In the genomic region with DNA sequence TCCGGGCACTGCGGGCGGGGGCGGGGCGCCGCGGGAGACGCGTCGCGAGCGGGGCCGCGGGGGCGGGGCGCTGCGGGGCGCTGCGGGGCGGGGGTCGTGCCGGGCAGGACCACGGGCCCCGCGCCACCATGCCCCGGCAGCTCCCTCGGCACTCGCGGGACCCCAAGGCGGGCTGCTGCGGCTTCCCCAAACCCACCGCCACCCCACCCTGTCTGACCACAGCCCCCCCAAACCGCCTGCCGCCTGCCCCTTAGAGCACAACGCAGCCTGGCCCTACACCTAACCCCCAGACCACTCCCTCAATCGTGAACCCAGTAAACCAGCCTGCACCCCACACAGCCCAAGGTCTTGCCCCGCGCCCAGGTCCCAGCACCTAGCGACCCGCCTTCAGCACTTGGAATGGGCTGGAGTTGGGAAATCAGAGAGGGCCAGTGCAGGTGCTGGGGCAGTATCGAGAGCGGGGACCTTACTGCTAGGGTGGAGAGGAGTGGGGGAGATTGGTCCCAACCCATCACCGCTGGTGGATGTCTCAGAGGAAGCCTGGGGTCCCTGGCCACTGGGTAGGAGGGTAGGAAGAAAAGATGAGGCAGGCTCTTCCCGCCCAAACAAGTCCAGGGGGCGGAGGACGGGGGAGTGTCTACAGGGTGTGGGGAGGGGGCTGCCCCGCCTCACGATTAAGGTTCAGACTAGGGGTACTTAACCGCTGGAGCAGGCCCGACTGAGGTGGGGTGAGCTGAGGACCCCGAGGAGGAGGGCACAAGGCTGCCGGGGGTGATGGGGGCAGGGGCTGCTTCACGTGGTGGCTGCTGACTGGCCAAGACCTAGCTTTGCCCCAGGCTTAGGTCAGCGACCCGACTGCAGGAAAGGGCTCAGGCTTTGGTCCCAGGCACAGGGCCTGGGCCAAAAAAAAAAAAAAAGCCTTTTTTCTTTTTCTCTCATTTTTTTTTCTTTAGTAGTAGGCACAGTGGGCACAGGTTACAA, we compare ENCODE assay signal across 1 cellular context.
TF ChIP-seq lines count a peak whose summit lies in the region.

No MANE protein-coding gene starts in this region.

TF ChIP-seq in HepG2, 621 proteins besides CTCF, POLR2A, EP300 and RAD21 (continued from another document and continues in another):
- TF ChIP-seq, protein P1, sequence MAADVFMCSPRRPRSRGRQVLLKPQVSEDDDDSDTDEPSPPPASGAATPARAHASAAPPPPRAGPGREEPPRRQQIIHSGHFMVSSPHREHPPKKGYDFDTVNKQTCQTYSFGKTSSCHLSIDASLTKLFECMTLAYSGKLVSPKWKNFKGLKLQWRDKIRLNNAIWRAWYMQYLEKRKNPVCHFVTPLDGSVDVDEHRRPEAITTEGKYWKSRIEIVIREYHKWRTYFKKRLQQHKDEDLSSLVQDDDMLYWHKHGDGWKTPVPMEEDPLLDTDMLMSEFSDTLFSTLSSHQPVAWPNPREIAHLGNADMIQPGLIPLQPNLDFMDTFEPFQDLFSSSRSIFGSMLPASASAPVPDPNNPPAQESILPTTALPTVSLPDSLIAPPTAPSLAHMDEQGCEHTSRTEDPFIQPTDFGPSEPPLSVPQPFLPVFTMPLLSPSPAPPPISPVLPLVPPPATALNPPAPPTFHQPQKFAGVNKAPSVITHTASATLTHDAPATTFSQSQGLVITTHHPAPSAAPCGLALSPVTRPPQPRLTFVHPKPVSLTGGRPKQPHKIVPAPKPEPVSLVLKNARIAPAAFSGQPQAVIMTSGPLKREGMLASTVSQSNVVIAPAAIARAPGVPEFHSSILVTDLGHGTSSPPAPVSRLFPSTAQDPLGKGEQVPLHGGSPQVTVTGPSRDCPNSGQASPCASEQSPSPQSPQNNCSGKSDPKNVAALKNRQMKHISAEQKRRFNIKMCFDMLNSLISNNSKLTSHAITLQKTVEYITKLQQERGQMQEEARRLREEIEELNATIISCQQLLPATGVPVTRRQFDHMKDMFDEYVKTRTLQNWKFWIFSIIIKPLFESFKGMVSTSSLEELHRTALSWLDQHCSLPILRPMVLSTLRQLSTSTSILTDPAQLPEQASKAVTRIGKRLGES (CRISPR knock-in tag; IDR thresholded peaks at IDR 0.05; ENCODE audit: borderline replicate concordance), result no peak
- TF ChIP-seq RAD51 (IDR thresholded peaks at IDR 0.05; ENCODE audit: borderline replicate concordance) (no peak), MZF1 (CRISPR knock-in tag; IDR thresholded peaks at IDR 0.05; ENCODE audit: borderline replicate concordance) (no peak), ZBTB42 (CRISPR knock-in tag; IDR thresholded peaks at IDR 0.05) (no peak; the same call in 1 of the 2 replicates), ZNF850 (CRISPR knock-in tag; conservative IDR thresholded peaks at IDR 0.05) (no peak), KLF9 (CRISPR knock-in tag; IDR thresholded peaks at IDR 0.05; ENCODE audit: low read depth) (no peak), ZNF207 (IDR thresholded peaks at IDR 0.05; ENCODE audit: borderline replicate concordance) (no peak), CBFB (CRISPR knock-in tag; IDR thresholded peaks at IDR 0.05) (no peak), ZNF768 (CRISPR knock-in tag; IDR thresholded peaks at IDR 0.05) (peak; percentile 66), ZIK1 (CRISPR knock-in tag; IDR thresholded peaks at IDR 0.05; ENCODE audit: borderline replicate concordance, low read depth) (no peak), NAIF1 (CRISPR knock-in tag; IDR thresholded peaks at IDR 0.05; ENCODE audit: borderline replicate concordance) (no peak), NRL (CRISPR knock-in tag; IDR thresholded peaks at IDR 0.05; ENCODE audit: borderline replicate concordance) (no peak), PRPF4 (IDR thresholded peaks at IDR 0.05; ENCODE audit: low read depth, low read length, poor library complexity, severe bottlenecking) (no peak), JUNB (CRISPR knock-in tag; IDR thresholded peaks at IDR 0.05; ENCODE audit: borderline replicate concordance) (no peak), RFX5 (IDR thresholded peaks at IDR 0.05; ENCODE audit: low read depth, low read length) (no peak), TMF1 (CRISPR knock-in tag; IDR thresholded peaks at IDR 0.05; ENCODE audit: low read depth) (no peak), ZNF546 (CRISPR knock-in tag; conservative IDR thresholded peaks at IDR 0.05) (no peak), ZSCAN9 (CRISPR knock-in tag; IDR thresholded peaks at IDR 0.05; ENCODE audit: borderline replicate concordance) (no peak), ZFY (CRISPR knock-in tag; IDR thresholded peaks at IDR 0.05) (peak; percentile 59), ZNF841 (CRISPR knock-in tag; IDR thresholded peaks at IDR 0.05; ENCODE audit: borderline replicate concordance) (no peak), GTF2F1 (IDR thresholded peaks at IDR 0.05; ENCODE audit: low read length) (no peak), NR2F6 (IDR thresholded peaks at IDR 0.05) (no peak), NR2F6 (CRISPR knock-in tag; IDR thresholded peaks at IDR 0.05) (0 out of 2 replicates have a peak, but pooled peaks have one; percentile 29), ZNF562 (CRISPR knock-in tag; IDR thresholded peaks at IDR 0.05; ENCODE audit: borderline replicate concordance) (no peak), ZZZ3 (CRISPR knock-in tag; IDR thresholded peaks at IDR 0.05; ENCODE audit: borderline replicate concordance) (no peak), ZNF382 (CRISPR knock-in tag; IDR thresholded peaks at IDR 0.05; ENCODE audit: borderline replicate concordance) (no peak), HNRNPL (IDR thresholded peaks at IDR 0.05; ENCODE audit: low read depth, low read length) (peak; percentile 24; the same call in 1 of the 2 replicates), ZNF766 (CRISPR knock-in tag; IDR thresholded peaks at IDR 0.05; ENCODE audit: borderline replicate concordance) (no peak), RARA (CRISPR knock-in tag; IDR thresholded peaks at IDR 0.05) (no peak)
- TF ChIP-seq, protein P2, sequence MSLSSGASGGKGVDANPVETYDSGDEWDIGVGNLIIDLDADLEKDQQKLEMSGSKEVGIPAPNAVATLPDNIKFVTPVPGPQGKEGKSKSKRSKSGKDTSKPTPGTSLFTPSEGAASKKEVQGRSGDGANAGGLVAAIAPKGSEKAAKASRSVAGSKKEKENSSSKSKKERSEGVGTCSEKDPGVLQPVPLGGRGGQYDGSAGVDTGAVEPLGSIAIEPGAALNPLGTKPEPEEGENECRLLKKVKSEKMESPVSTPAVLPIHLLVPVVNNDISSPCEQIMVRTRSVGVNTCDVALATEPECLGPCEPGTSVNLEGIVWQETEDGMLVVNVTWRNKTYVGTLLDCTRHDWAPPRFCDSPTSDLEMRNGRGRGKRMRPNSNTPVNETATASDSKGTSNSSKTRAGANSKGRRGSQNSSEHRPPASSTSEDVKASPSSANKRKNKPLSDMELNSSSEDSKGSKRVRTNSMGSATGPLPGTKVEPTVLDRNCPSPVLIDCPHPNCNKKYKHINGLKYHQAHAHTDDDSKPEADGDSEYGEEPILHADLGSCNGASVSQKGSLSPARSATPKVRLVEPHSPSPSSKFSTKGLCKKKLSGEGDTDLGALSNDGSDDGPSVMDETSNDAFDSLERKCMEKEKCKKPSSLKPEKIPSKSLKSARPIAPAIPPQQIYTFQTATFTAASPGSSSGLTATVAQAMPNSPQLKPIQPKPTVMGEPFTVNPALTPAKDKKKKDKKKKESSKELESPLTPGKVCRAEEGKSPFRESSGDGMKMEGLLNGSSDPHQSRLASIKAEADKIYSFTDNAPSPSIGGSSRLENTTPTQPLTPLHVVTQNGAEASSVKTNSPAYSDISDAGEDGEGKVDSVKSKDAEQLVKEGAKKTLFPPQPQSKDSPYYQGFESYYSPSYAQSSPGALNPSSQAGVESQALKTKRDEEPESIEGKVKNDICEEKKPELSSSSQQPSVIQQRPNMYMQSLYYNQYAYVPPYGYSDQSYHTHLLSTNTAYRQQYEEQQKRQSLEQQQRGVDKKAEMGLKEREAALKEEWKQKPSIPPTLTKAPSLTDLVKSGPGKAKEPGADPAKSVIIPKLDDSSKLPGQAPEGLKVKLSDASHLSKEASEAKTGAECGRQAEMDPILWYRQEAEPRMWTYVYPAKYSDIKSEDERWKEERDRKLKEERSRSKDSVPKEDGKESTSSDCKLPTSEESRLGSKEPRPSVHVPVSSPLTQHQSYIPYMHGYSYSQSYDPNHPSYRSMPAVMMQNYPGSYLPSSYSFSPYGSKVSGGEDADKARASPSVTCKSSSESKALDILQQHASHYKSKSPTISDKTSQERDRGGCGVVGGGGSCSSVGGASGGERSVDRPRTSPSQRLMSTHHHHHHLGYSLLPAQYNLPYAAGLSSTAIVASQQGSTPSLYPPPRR (CRISPR knock-in tag; IDR thresholded peaks at IDR 0.05; ENCODE audit: borderline replicate concordance), result no peak
- TF ChIP-seq, protein P3, sequence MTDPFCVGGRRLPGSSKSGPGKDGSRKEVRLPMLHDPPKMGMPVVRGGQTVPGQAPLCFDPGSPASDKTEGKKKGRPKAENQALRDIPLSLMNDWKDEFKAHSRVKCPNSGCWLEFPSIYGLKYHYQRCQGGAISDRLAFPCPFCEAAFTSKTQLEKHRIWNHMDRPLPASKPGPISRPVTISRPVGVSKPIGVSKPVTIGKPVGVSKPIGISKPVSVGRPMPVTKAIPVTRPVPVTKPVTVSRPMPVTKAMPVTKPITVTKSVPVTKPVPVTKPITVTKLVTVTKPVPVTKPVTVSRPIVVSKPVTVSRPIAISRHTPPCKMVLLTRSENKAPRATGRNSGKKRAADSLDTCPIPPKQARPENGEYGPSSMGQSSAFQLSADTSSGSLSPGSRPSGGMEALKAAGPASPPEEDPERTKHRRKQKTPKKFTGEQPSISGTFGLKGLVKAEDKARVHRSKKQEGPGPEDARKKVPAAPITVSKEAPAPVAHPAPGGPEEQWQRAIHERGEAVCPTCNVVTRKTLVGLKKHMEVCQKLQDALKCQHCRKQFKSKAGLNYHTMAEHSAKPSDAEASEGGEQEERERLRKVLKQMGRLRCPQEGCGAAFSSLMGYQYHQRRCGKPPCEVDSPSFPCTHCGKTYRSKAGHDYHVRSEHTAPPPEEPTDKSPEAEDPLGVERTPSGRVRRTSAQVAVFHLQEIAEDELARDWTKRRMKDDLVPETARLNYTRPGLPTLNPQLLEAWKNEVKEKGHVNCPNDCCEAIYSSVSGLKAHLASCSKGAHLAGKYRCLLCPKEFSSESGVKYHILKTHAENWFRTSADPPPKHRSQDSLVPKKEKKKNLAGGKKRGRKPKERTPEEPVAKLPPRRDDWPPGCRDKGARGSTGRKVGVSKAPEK (CRISPR knock-in tag; IDR thresholded peaks at IDR 0.05; ENCODE audit: borderline replicate concordance), result no peak
- TF ChIP-seq, protein P4, sequence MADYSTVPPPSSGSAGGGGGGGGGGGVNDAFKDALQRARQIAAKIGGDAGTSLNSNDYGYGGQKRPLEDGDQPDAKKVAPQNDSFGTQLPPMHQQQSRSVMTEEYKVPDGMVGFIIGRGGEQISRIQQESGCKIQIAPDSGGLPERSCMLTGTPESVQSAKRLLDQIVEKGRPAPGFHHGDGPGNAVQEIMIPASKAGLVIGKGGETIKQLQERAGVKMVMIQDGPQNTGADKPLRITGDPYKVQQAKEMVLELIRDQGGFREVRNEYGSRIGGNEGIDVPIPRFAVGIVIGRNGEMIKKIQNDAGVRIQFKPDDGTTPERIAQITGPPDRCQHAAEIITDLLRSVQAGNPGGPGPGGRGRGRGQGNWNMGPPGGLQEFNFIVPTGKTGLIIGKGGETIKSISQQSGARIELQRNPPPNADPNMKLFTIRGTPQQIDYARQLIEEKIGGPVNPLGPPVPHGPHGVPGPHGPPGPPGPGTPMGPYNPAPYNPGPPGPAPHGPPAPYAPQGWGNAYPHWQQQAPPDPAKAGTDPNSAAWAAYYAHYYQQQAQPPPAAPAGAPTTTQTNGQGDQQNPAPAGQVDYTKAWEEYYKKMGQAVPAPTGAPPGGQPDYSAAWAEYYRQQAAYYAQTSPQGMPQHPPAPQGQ (CRISPR knock-in tag; IDR thresholded peaks at IDR 0.05; ENCODE audit: borderline replicate concordance), result no peak
- TF ChIP-seq, protein P5, sequence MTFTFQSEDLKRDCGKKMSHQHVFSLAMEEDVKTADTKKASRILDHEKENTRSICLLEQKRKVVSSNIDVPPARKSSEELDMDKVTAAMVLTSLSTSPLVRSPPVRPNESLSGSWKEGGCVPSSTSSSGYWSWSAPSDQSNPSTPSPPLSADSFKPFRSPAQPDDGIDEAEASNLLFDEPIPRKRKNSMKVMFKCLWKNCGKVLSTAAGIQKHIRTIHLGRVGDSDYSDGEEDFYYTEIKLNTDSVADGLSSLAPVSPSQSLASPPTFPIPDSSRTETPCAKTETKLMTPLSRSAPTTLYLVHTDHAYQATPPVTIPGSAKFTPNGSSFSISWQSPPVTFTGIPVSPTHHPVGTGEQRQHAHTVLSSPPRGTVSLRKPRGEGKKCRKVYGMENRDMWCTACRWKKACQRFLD (CRISPR knock-in tag; IDR thresholded peaks at IDR 0.05; ENCODE audit: borderline replicate concordance), result no peak
- TF ChIP-seq, protein P6, sequence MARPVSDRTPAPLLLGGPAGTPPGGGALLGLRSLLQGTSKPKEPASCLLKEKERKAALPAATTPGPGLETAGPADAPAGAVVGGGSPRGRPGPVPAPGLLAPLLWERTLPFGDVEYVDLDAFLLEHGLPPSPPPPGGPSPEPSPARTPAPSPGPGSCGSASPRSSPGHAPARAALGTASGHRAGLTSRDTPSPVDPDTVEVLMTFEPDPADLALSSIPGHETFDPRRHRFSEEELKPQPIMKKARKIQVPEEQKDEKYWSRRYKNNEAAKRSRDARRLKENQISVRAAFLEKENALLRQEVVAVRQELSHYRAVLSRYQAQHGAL (CRISPR knock-in tag; IDR thresholded peaks at IDR 0.05; ENCODE audit: not compliant biosample characterization), result no peak
- TF ChIP-seq, protein P7, sequence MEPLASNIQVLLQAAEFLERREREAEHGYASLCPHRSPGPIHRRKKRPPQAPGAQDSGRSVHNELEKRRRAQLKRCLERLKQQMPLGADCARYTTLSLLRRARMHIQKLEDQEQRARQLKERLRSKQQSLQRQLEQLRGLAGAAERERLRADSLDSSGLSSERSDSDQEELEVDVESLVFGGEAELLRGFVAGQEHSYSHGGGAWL (CRISPR knock-in tag; IDR thresholded peaks at IDR 0.05), result no peak
- TF ChIP-seq, protein P8, sequence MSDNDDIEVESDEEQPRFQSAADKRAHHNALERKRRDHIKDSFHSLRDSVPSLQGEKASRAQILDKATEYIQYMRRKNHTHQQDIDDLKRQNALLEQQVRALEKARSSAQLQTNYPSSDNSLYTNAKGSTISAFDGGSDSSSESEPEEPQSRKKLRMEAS (IDR thresholded peaks at IDR 0.05), result peak; percentile 39
